ENCODE assay signal across 1 cellular context in the genomic region with DNA sequence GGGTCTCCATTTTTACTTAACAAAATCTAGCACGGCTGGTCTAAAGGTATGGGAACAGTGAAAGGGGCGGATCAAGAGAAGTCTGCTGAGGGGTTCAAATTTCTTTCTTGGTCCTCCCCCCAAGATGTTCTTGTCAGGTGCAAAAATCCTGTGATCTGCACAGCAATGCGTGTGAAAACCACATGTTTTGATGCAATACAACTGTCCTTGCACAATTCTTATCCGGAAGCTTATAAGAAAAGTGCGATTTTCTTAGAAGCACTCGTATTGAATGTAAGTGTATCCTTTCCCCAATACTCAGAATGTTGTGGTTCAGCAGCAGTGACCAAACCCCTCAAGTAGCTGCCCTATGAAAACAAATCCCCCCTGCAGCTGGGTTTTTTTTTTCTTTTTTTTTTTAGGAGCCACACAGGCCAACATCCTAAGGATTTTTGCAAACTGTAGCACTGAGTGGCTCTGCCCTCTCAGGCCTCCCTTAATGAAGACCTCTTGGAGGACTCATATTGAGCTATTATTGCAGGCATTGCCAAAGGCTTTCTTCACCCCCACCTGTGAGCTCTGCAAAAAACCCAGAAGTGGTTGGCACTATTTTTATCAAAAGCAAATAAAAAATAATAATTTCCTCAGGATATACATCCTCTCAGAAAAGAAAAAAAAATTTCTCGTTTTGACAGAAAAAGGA.
TF ChIP-seq lines count a peak whose summit lies in the region.

No MANE protein-coding gene starts in this region.

TF ChIP-seq in SK-N-SH, 30 proteins besides CTCF, POLR2A, EP300 and RAD21 (continued from another document):
- TF ChIP-seq, protein P1, sequence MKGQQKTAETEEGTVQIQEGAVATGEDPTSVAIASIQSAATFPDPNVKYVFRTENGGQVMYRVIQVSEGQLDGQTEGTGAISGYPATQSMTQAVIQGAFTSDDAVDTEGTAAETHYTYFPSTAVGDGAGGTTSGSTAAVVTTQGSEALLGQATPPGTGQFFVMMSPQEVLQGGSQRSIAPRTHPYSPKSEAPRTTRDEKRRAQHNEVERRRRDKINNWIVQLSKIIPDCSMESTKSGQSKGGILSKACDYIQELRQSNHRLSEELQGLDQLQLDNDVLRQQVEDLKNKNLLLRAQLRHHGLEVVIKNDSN (IDR thresholded peaks at IDR 0.05; ENCODE audit: borderline replicate concordance, low read depth), result no peak
- TF ChIP-seq EZH2phosphoT487 (IDR thresholded peaks at IDR 0.05; ENCODE audit: borderline replicate concordance, low read depth), result no peak
